Comparison of ENCODE assay signal across 15 cellular contexts in the genomic region with DNA sequence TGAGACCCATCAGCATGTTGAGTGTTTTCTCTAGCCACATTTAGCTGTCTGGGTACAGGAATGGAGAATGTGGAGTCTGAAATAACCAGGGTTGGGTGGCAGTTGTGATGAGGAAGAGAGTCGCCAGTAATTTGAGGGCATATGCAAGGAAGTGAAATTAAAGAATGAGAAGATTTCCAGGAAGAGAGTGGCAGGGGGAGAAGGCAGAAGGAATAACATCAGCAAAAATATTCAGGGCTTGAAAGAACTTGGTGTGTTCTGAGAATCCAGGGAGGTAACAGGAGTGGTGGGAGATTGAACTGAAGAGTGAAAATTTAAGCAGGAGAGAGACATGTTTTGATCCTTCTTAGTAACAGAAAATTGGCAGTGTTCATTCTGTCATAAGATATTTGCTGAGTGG. TPM values are rescaled to one million over a fixed set of nuclear protein-coding genes. Genes with fewer than 3 reads are reported as not detected.
DNase-seq lines count a peak whose midpoint lies in the region; ATAC-seq and TF ChIP-seq lines count a peak whose summit lies in the region.
"Had no signal": no experiment of that assay in that cellular context is flagged by ENCODE, and none has a peak within 500 bp of the region (broad histone marks: within the 10 kb centered on the region; RNA-seq: fewer than 3 reads in every experiment).

No MANE protein-coding gene starts in this region.

- H3K23ac ChIP-seq in H9 (ENCODE audit: insufficient read length, low read depth, low read length) = no peak overlapping the region

- TF ChIP-seq CTCF in H9 (conservative IDR thresholded peaks at IDR 0.05) (no peak), nephron progenitor cell (IDR thresholded peaks at IDR 0.05) (no peak), coronary artery (IDR thresholded peaks at IDR 0.05) (no peak), vagina (IDR thresholded peaks at IDR 0.05) (no peak)

- H4K91ac ChIP-seq in H9 (ENCODE audit: insufficient read length, low read depth, low read length) = no peak overlapping the region

- H3K4me3 Mint-ChIP-seq in activated T-cell treated with anti-CD3 and anti-CD28 coated beads, Interleukin-2, amount 50 U/mL, for 72 hours = no peak overlapping the region
- H3K4me3 Mint-ChIP-seq in H9 (no peak overlapping the region), nephron progenitor cell (no peak overlapping the region)
- no peak overlapping the region for H3K4me3 Mint-ChIP-seq in central memory CD8-positive, alpha-beta T cell
- H3K4me3 Mint-ChIP-seq: activated CD4-positive, alpha-beta memory T cell treated with anti-CD3 and anti-CD28 coated beads, Interleukin-2, amount 10 ng/mL, durations not matched to agents 7 days and 5 days had no signal

- H3K4ac ChIP-seq in H9 (ENCODE audit: low read depth, low read length) = no peak overlapping the region

- no peak overlapping the region for H2BK20ac ChIP-seq in H9 (ENCODE audit: low read depth, low read length, poor library complexity, severe bottlenecking)

- peaks cover 0 to 2% of the 10 kb centered on the region in 2 donors for H3K9me3 Mint-ChIP-seq in activated T-cell treated with anti-CD3 and anti-CD28 coated beads, Interleukin-2, amount 50 U/mL, for 72 hours
- H3K9me3 Mint-ChIP-seq in H9 (no peaks in the 10 kb centered on the region; a peak in 1 of 5 replicates), nephron progenitor cell (peaks cover 11% of the 10 kb centered on the region)
- no peaks in the 10 kb centered on the region for H3K9me3 Mint-ChIP-seq in central memory CD8-positive, alpha-beta T cell
- H3K9me3 Mint-ChIP-seq: activated CD4-positive, alpha-beta memory T cell treated with anti-CD3 and anti-CD28 coated beads, Interleukin-2, amount 10 ng/mL, durations not matched to agents 7 days and 5 days had no signal

- ATAC-seq in activated T-cell treated with anti-CD3 and anti-CD28 coated beads, Interleukin-2, amount 50 U/mL, for 72 hours (replicated peaks in 1 of 2) = no peak
- no peak for ATAC-seq in central memory CD8-positive, alpha-beta T cell (replicated peaks; ENCODE audit: extremely low read depth, poor library complexity, severe bottlenecking)
- no peak for ATAC-seq in HG02884 (IDR thresholded peaks at IDR 0.05; ENCODE audit: unreplicated experiment)
- ATAC-seq: sciatic nerve had no signal

- H3K36me3 ChIP-seq in vagina = no peaks in the 10 kb centered on the region

- no peak overlapping the region for H3K18ac ChIP-seq in H9 (ENCODE audit: insufficient read length, low read depth, low read length)

- DNase-seq in activated T-cell treated with anti-CD3 and anti-CD28 coated beads, Interleukin-2, amount 50 U/mL, for 72 hours = no peak
- DNase-seq in activated T-cell treated with anti-CD3 and anti-CD28 coated beads, Interleukin-2, amount 50 U/mL, for 1 hour = no peak
- DNase-seq in H9 (no peak), nephron progenitor cell (no peak), coronary artery (ENCODE audit: low spot score) (no peak), vagina (ENCODE audit: extremely low spot score in 2 of 2) (no peak)
- DNase-seq in central memory CD8-positive, alpha-beta T cell (ENCODE audit: low spot score in 2 of 2) = no peak
- DNase-seq: activated CD4-positive, alpha-beta memory T cell treated with anti-CD3 and anti-CD28 coated beads, Interleukin-2, amount 10 ng/mL, durations not matched to agents 7 days and 5 days; activated effector memory CD4-positive, alpha-beta T cell treated with anti-CD3 and anti-CD28 coated beads, Interleukin-2, amount 50 U/mL, for 16 hours; islet precursor cell; NCI-H1417 treated with DMSO at 0.1 percent for 48 hours; nucleus accumbens; stimulated activated CD4-positive, alpha-beta T cell treated with anti-CD3 and anti-CD28 coated beads, Interleukin-2, amount 100 ng/mL, for 24 hours had no signal

- no peak overlapping the region for H3K14ac ChIP-seq in H9 (ENCODE audit: insufficient read depth, low read length)

- no peaks in the 10 kb centered on the region for H4K20me1 ChIP-seq in H9 (ENCODE audit: control insufficient read depth, insufficient read depth, insufficient read length)

- no CpG with 5 or more reads among the region's 1 CpG for WGBS in H9 (ENCODE audit: extremely low coverage, insufficient read length, low lambda C conversion rate)

- intact Hi-C loops in vagina (cut with DNase I) = no loop called here

- H2AK5ac ChIP-seq in H9 (ENCODE audit: insufficient read length, low read length) = no peak overlapping the region

- no peak overlapping the region for H2BK120ac ChIP-seq in H9 (ENCODE audit: low read depth, low read length, poor library complexity, severe bottlenecking)

- H3K79me1 ChIP-seq in H9 (ENCODE audit: insufficient read depth, low read depth, low read length, poor library complexity, severe bottlenecking) = no peaks in the 10 kb centered on the region

- H3K4me1 ChIP-seq in H9 (ENCODE audit: insufficient read depth, low read length) = no peaks in the 10 kb centered on the region
- H3K4me1 ChIP-seq in vagina = peaks cover 4% of the 10 kb centered on the region

- no peak overlapping the region for H3K27ac ChIP-seq in H9 (ENCODE audit: insufficient read length, low read depth, low read length)
- H3K27ac ChIP-seq in coronary artery = no peak overlapping the region
- no peak overlapping the region for H3K27ac ChIP-seq in vagina

- no peak overlapping the region for H3T11ph ChIP-seq in H9 (ENCODE audit: low read length)

- H3K4me3 ChIP-seq in coronary artery (no peak overlapping the region), vagina (no peak overlapping the region)

- H4K5ac ChIP-seq in H9 (ENCODE audit: insufficient read length, low read depth, low read length) = no peak overlapping the region

- no peak overlapping the region for H2BK15ac ChIP-seq in H9 (ENCODE audit: low read depth, low read length)

- no peak overlapping the region for H3K9ac ChIP-seq in H9 (ENCODE audit: extremely low read depth, insufficient read length, low read length)

- no peak overlapping the region for H2BK5ac ChIP-seq in H9 (ENCODE audit: insufficient read length, low read length)

- H3K23me2 ChIP-seq in H9 (ENCODE audit: insufficient read length, low read depth, low read length, poor library complexity, severe bottlenecking) = no peaks in the 10 kb centered on the region

- peaks cover 21% of the 10 kb centered on the region for H3K4me1 Mint-ChIP-seq in activated T-cell treated with anti-CD3 and anti-CD28 coated beads, Interleukin-2, amount 50 U/mL, for 72 hours (ENCODE audit: low read depth)
- H3K4me1 Mint-ChIP-seq in H9 (peaks cover 2 to 5% of the 10 kb centered on the region in 2 experiments; a peak in 3 of 4 replicates), nephron progenitor cell (peaks cover 1% of the 10 kb centered on the region)
- H3K4me1 Mint-ChIP-seq in central memory CD8-positive, alpha-beta T cell = peaks cover 34% of the 10 kb centered on the region

- peak overlapping the region; percentile 36 for H3K27ac Mint-ChIP-seq in activated T-cell treated with anti-CD3 and anti-CD28 coated beads, Interleukin-2, amount 50 U/mL, for 72 hours
- H3K27ac Mint-ChIP-seq in H9 = peak overlapping the region in 2 of 3 experiments; percentile 0 to 20; a peak in 3 of 7 replicates
- peak overlapping the region; percentile 3 for H3K27ac Mint-ChIP-seq in central memory CD8-positive, alpha-beta T cell (ENCODE audit: low read depth)
- peak overlapping the region; percentile 3 for H3K27ac Mint-ChIP-seq in nephron progenitor cell
- H3K27ac Mint-ChIP-seq: activated CD4-positive, alpha-beta memory T cell treated with anti-CD3 and anti-CD28 coated beads, Interleukin-2, amount 10 ng/mL, durations not matched to agents 7 days and 5 days had no signal

- H3K4me2 ChIP-seq in H9 (ENCODE audit: insufficient read depth, insufficient read length, low read length) = no peak overlapping the region

- no peaks in the 10 kb centered on the region for H3K27me3 Mint-ChIP-seq in activated T-cell treated with anti-CD3 and anti-CD28 coated beads, Interleukin-2, amount 50 U/mL, for 72 hours (ENCODE audit: low read depth)
- H3K27me3 Mint-ChIP-seq in H9 (ENCODE audit: low read depth) = no peaks in the 10 kb centered on the region
- no peaks in the 10 kb centered on the region for H3K27me3 Mint-ChIP-seq in central memory CD8-positive, alpha-beta T cell
- H3K27me3 Mint-ChIP-seq in nephron progenitor cell (ENCODE audit: low read depth, poor library complexity) = no peaks in the 10 kb centered on the region
- H3K27me3 Mint-ChIP-seq: activated CD4-positive, alpha-beta memory T cell treated with anti-CD3 and anti-CD28 coated beads, Interleukin-2, amount 10 ng/mL, durations not matched to agents 7 days and 5 days had no signal

- no peak for TF ChIP-seq POLR2A in vagina (IDR thresholded peaks at IDR 0.05)

- H2AFZ ChIP-seq in H9 (ENCODE audit: low read length) = no peak overlapping the region

- peaks cover 8 to 10% of the 10 kb centered on the region in 2 donors for H3K36me3 Mint-ChIP-seq in activated T-cell treated with anti-CD3 and anti-CD28 coated beads, Interleukin-2, amount 50 U/mL, for 72 hours (ENCODE audit: insufficient read depth in 2 of 2)
- H3K36me3 Mint-ChIP-seq in H9 (ENCODE audit: insufficient read depth in 1 of 3, low read depth in 3 of 3) = peaks cover 15 to 28% (median 25%) of the 10 kb centered on the region in 3 experiments
- H3K36me3 Mint-ChIP-seq in central memory CD8-positive, alpha-beta T cell (ENCODE audit: insufficient read depth) = peaks cover 29% of the 10 kb centered on the region
- H3K36me3 Mint-ChIP-seq in nephron progenitor cell (ENCODE audit: low read depth) = peaks cover 54% of the 10 kb centered on the region

- H3K27me3 ChIP-seq in H9 (ENCODE audit: insufficient read depth, low read length) = no peaks in the 10 kb centered on the region
- H3K27me3 ChIP-seq in vagina = no peaks in the 10 kb centered on the region

- H3K79me2 ChIP-seq in H9 (ENCODE audit: insufficient read depth, low read length) = peaks cover 3% of the 10 kb centered on the region; the same call in 1 of the 2 replicates

- H2BK12ac ChIP-seq in H9 (ENCODE audit: insufficient read length, low read depth, low read length) = no peak overlapping the region

- no peak overlapping the region for H4K8ac ChIP-seq in H9 (replicated peaks; ENCODE audit: insufficient read length, low read depth, low read length)

- H3K9me3 ChIP-seq in H9 (ENCODE audit: control insufficient read depth, low read depth, low read length) = no peaks in the 10 kb centered on the region
- no peaks in the 10 kb centered on the region for H3K9me3 ChIP-seq in vagina

- no peak overlapping the region for H3K56ac ChIP-seq in H9 (ENCODE audit: insufficient read length, low read depth, low read length)

RNA-seq across cellular contexts. Expression of gene PHF20, which starts 54.5 kb away (rescaled TPM):
- total RNA-seq in activated T-cell treated with anti-CD3 and anti-CD28 coated beads, Interleukin-2, amount 50 U/mL, for 72 hours = 10 to 100 TPM; 68.1 to 68.6 TPM
- total RNA-seq in H9 (2021) (50.3 and 55.3 TPM in 2 replicates), vagina (37.3 TPM)
